ENCODE assay signal across 18 cellular contexts in genomic region chr1:186207401-186208085, GRCh38.
DNase-seq lines count a peak whose midpoint lies in the region; ATAC-seq and TF ChIP-seq lines count a peak whose summit lies in the region.
"Had no signal": no experiment of that assay in that cellular context is flagged by ENCODE, and none has a peak within 500 bp of the region (broad histone marks: within the 10 kb centered on the region; RNA-seq: fewer than 3 reads in every experiment).

No MANE protein-coding gene starts in this region.

- no peak for DNase-seq in SK-N-SH
- DNase-seq in IMR-90, result peak; percentile 25
- peak; percentile 47 for DNase-seq in fibroblast of peridontal ligament (ENCODE audit: extremely low read depth)
- no peak for DNase-seq in sigmoid colon
- DNase-seq in NCI-H1694 (lab: John Stamatoyannopoulos, UW), result no peak
- DNase-seq in Calu3, result no peak
- DNase-seq: CD8-positive, alpha-beta T cell; DMS79; HCEC 1CT; NCI-H1930; NCI-H2171 treated with DMSO at 0.1 percent for 48 hours; NCI-H446 treated with DMSO at 0.1 percent for 48 hours; NCI-H774; RPMI8226; SJCRH30 had no signal

- ATAC-seq in SK-N-SH treated with all-trans-retinoic acid at 6 μM for 48 hours (peak; percentile 33), IMR-90 (ENCODE audit: low read depth) (peak; percentile 16; the same call in 1 of the 2 replicates), HG03571 (IDR thresholded peaks at IDR 0.05; ENCODE audit: unreplicated experiment) (no peak)
- ATAC-seq: CD8-positive, alpha-beta T cell had no signal

- TF ChIP-seq CTCF in SK-N-SH (IDR thresholded peaks at IDR 0.05) (no peak), IMR-90 (conservative IDR thresholded peaks at IDR 0.05; ENCODE audit: low read depth, low read length) (no peak), sigmoid colon (IDR thresholded peaks at IDR 0.05) (no peak), Calu3 (IDR thresholded peaks at IDR 0.05; ENCODE audit: unreplicated experiment) (no peak)

- peak overlapping the region; percentile 50; the same call in 1 of the 2 replicates for H3K4ac ChIP-seq in IMR-90 (ENCODE audit: low read depth, low read length)

- CTCF ChIA-PET in SK-N-SH (lab: Yijun Ruan, JAX), result no interaction called here
- CTCF ChIA-PET in IMR-90 (lab: Yijun Ruan, JAX), result interaction anchor here (1.0 kb wide), 1 partner anchor 97 kb away, joined by 3 read pairs; no protein-coding TSS in a partner anchor
- CTCF ChIA-PET in Calu3 (lab: Charles Lee), result no interaction called here

- no peak overlapping the region for H3K4me3 Mint-ChIP-seq in Calu3 (ENCODE audit: low read depth, unreplicated experiment)
- H3K4me3 Mint-ChIP-seq: CD8-positive, alpha-beta T cell had no signal

- H3K4me3 ChIP-seq in SK-N-SH (ENCODE audit: low read depth in 2 of 2, low read length in 1 of 2) (no peak overlapping the region), IMR-90 (ENCODE audit: insufficient read depth, low read depth, low read length) (no peak overlapping the region), sigmoid colon (no peak overlapping the region)
- H3K4me3 ChIP-seq: SJCRH30 had no signal

- intact Hi-C loops in IMR-90 (cut with micrococcal nuclease), result no loop called here
- intact Hi-C loops in sigmoid colon (cut with DNase I), result no loop called here
- intact Hi-C loops in Calu3 (cut with micrococcal nuclease; ENCODE audit: unreplicated experiment), result no loop called here

- peak overlapping the region in 1 of 2 experiments; percentile 34; a peak in 1 of 4 replicates for H3K27ac ChIP-seq in SK-N-SH (ENCODE audit: low read depth in 2 of 2, low read length in 1 of 2)
- 0 out of 2 replicates have a peak overlapping the region, but pooled peaks have one; percentile 13 for H3K27ac ChIP-seq in IMR-90 (ENCODE audit: insufficient read depth, low read length)
- H3K27ac ChIP-seq in sigmoid colon, result peak overlapping the region in 3 of 4 donors; percentile 3 to 30 (median 7)
- H3K27ac ChIP-seq: 22Rv1, SJCRH30 had no signal

- no peaks in the 10 kb centered on the region for H3K9me3 Mint-ChIP-seq in Calu3 (ENCODE audit: low read depth, unreplicated experiment)
- H3K9me3 Mint-ChIP-seq: CD8-positive, alpha-beta T cell had no signal

- no peak overlapping the region for H3K4me2 ChIP-seq in SK-N-SH
- H3K4me2 ChIP-seq in IMR-90 (ENCODE audit: low read depth, low read length), result no peak overlapping the region

- H2BK15ac ChIP-seq in IMR-90 (ENCODE audit: low read depth, low read length), result peak overlapping the region; percentile 93; the same call in 2 of the 3 replicates

- H2BK5ac ChIP-seq in IMR-90 (ENCODE audit: low read depth, low read length, poor library complexity, severe bottlenecking), result peak overlapping the region; percentile 38

- H3K27ac Mint-ChIP-seq in Calu3 (ENCODE audit: unreplicated experiment), result no peak overlapping the region
- H3K27ac Mint-ChIP-seq: CD8-positive, alpha-beta T cell had no signal

- dilution Hi-C loops in IMR-90 (cut with HindIII; ENCODE audit: low sequenced_read_pairs, unreplicated experiment), result no loop called here

- peak overlapping the region; percentile 60 for H4K91ac ChIP-seq in IMR-90 (ENCODE audit: insufficient read depth, low read depth, low read length)

- no peaks in the 10 kb centered on the region for H3K27me3 Mint-ChIP-seq in Calu3 (ENCODE audit: unreplicated experiment)

- H4K20me1 ChIP-seq in SK-N-SH (ENCODE audit: insufficient read depth) (no peaks in the 10 kb centered on the region), IMR-90 (ENCODE audit: insufficient read depth, low read length) (no peaks in the 10 kb centered on the region)

- H3K9me1 ChIP-seq in IMR-90 (ENCODE audit: insufficient read depth, low read length), result peaks cover 4% of the 10 kb centered on the region; the same call in 1 of the 2 replicates

- no peaks in the 10 kb centered on the region for H3K36me3 ChIP-seq in SK-N-SH (replicated peaks in 1 of 2; ENCODE audit: control insufficient read depth in 1 of 2, insufficient read depth in 2 of 2, low read length in 1 of 2)
- H3K36me3 ChIP-seq in IMR-90 (ENCODE audit: control insufficient read depth, insufficient read depth, low read length), result no peaks in the 10 kb centered on the region
- no peaks in the 10 kb centered on the region for H3K36me3 ChIP-seq in sigmoid colon
- H3K36me3 ChIP-seq: SJCRH30 had no signal

- H3K36me3 Mint-ChIP-seq in Calu3 (ENCODE audit: insufficient read depth, unreplicated experiment), result no peaks in the 10 kb centered on the region
- H3K36me3 Mint-ChIP-seq: CD8-positive, alpha-beta T cell had no signal

- 82% methylated on average over 4 of the region's 4 CpGs for WGBS in SK-N-SH (ENCODE audit: low lambda C conversion rate)
- no CpG with 5 or more reads among the region's 4 CpGs for WGBS in IMR-90 (ENCODE audit: extremely low coverage in 2 of 2, insufficient read length in 1 of 2), 2 experiments
- WGBS in sigmoid colon, 2 donors, result 90 to 93% methylated on average over 4 of the region's 4 CpGs

- no peak overlapping the region for H2AFZ ChIP-seq in SK-N-SH (ENCODE audit: low read depth)
- H2AFZ ChIP-seq in IMR-90 (replicated peaks; ENCODE audit: low read length, poor library complexity), result peak overlapping the region; percentile 56

- H3K9me2 ChIP-seq in SK-N-SH, result no peaks in the 10 kb centered on the region

- peak overlapping the region; percentile 4; the same call in 1 of the 2 replicates for H3K23ac ChIP-seq in IMR-90 (ENCODE audit: low read depth, low read length)

- BruUV-seq in IMR-90 (replicated peaks; lab: Mats Ljungman, UMichigan), result no TSS peak
- BruUV-seq in Calu3 (replicated peaks; lab: Mats Ljungman, UMichigan), result no TSS peak

- peak overlapping the region; percentile 84 for H2AK5ac ChIP-seq in IMR-90 (ENCODE audit: low read depth, low read length)

- H3K79me1 ChIP-seq in IMR-90 (ENCODE audit: low read depth in 1 of 2, low read length in 2 of 2), result no peaks in the 10 kb centered on the region

- H3K9ac ChIP-seq in SK-N-SH (no peak overlapping the region), IMR-90 (ENCODE audit: low read depth, low read length) (no peak overlapping the region)

- in situ Hi-C loops in IMR-90 (cut with MboI; ENCODE audit: low sequenced_read_pairs), result loop anchor here (10.0 kb wide), 1 partner anchor 483 kb away; no protein-coding TSS in a partner anchor

- peaks cover 4% of the 10 kb centered on the region for H3F3A ChIP-seq in SK-N-SH (replicated peaks; ENCODE audit: insufficient read depth)

- H4K8ac ChIP-seq in IMR-90 (ENCODE audit: low read depth in 2 of 2, low read length in 2 of 2), result peak overlapping the region in 1 of 2 experiments; percentile 32; a peak in 2 of 4 replicates

- no peak overlapping the region for H4K5ac ChIP-seq in IMR-90 (ENCODE audit: low read depth, low read length)

- peak overlapping the region; percentile 91 for H2BK20ac ChIP-seq in IMR-90 (ENCODE audit: low read depth, low read length)

- TF ChIP-seq EP300 in SK-N-SH (IDR thresholded peaks at IDR 0.05; ENCODE audit: borderline replicate concordance in 1 of 2, low read depth in 1 of 2, low read length in 1 of 2) (no peak), sigmoid colon (IDR thresholded peaks at IDR 0.05) (no peak)

- TF ChIP-seq RAD21 in SK-N-SH (IDR thresholded peaks at IDR 0.05; ENCODE audit: low read length), result no peak
- TF ChIP-seq RAD21 in IMR-90 (IDR thresholded peaks at IDR 0.05; ENCODE audit: low read length), result no peak

- no peak overlapping the region for H3K18ac ChIP-seq in IMR-90 (ENCODE audit: low read depth, low read length)

- POLR2A ChIA-PET in SK-N-SH (lab: Yijun Ruan, JAX) (no interaction called here), IMR-90 (lab: Charles Lee; ENCODE audit: unreplicated experiment) (no interaction called here)

- no peaks in the 10 kb centered on the region for H3K79me2 ChIP-seq in SK-N-SH (ENCODE audit: insufficient read depth)

- no peaks in the 10 kb centered on the region for H3K9me3 ChIP-seq in SK-N-SH
- no peaks in the 10 kb centered on the region for H3K9me3 ChIP-seq in IMR-90 (ENCODE audit: control insufficient read depth, insufficient read depth, low read length)
- no peaks in the 10 kb centered on the region for H3K9me3 ChIP-seq in sigmoid colon
- H3K9me3 ChIP-seq: SJCRH30 had no signal

- H3K4me1 ChIP-seq in SK-N-SH (ENCODE audit: control insufficient read depth in 1 of 2, insufficient read depth in 2 of 2, low read depth in 1 of 2, low read length in 1 of 2) (peaks cover 0 to 9% of the 10 kb centered on the region in 2 experiments; a peak in 3 of 4 replicates), IMR-90 (ENCODE audit: control insufficient read depth, insufficient read depth, low read length) (peaks cover 7% of the 10 kb centered on the region; the same call in 1 of the 2 replicates), sigmoid colon (peaks cover 0 to 24% (median 11%) of the 10 kb centered on the region in 4 donors)

- no peak overlapping the region for H3K56ac ChIP-seq in IMR-90 (ENCODE audit: extremely low read depth, insufficient read depth, low read length)

- H2AK9ac ChIP-seq in IMR-90 (replicated peaks; ENCODE audit: low read depth, low read length, poor library complexity), result no peak overlapping the region

- peak overlapping the region; percentile 79 for H2BK120ac ChIP-seq in IMR-90 (ENCODE audit: low read depth, low read length)

- no peak for TF ChIP-seq POLR2A in IMR-90 (IDR thresholded peaks at IDR 0.05; ENCODE audit: low read depth, low read length)
- TF ChIP-seq POLR2A in sigmoid colon (IDR thresholded peaks at IDR 0.05), result no peak

- H3K27me3 ChIP-seq in SK-N-SH (ENCODE audit: insufficient read depth), result no peaks in the 10 kb centered on the region
- no peaks in the 10 kb centered on the region for H3K27me3 ChIP-seq in IMR-90 (ENCODE audit: control insufficient read depth, insufficient read depth, low read length)
- no peaks in the 10 kb centered on the region for H3K27me3 ChIP-seq in sigmoid colon
- H3K27me3 ChIP-seq: SJCRH30 had no signal

- peak overlapping the region; percentile 72 for H3K14ac ChIP-seq in IMR-90 (replicated peaks; ENCODE audit: low read depth, low read length)

- no peaks in the 10 kb centered on the region for H3K4me1 Mint-ChIP-seq in Calu3 (ENCODE audit: low read depth, unreplicated experiment)

TF ChIP-seq in SK-N-SH treated with all-trans-retinoic acid at 6 μM for 48 hours, 23 proteins besides CTCF, POLR2A, EP300 and RAD21 (continues in another document):
- TF ChIP-seq ISL1 (CRISPR knock-in tag; IDR thresholded peaks at IDR 0.05) (no peak), OSR1 (CRISPR knock-in tag; IDR thresholded peaks at IDR 0.05) (no peak)

TF ChIP-seq in SK-N-SH, 30 proteins besides CTCF, POLR2A, EP300 and RAD21 (continues in another document):
- TF ChIP-seq SMC3 (IDR thresholded peaks at IDR 0.05; ENCODE audit: low read depth, low read length), result no peak
- no peak for TF ChIP-seq JUND (IDR thresholded peaks at IDR 0.05)
- TF ChIP-seq FOXJ3 (CRISPR knock-in tag; IDR thresholded peaks at IDR 0.05), result no peak
- no peak for TF ChIP-seq RCOR1 (IDR thresholded peaks at IDR 0.05; ENCODE audit: low read length)
- no peak for TF ChIP-seq RFX5 (IDR thresholded peaks at IDR 0.05; ENCODE audit: low read length)

TF ChIP-seq in IMR-90, 13 proteins besides CTCF, POLR2A, EP300 and RAD21:
- no peak for TF ChIP-seq SMC3 (IDR thresholded peaks at IDR 0.05; ENCODE audit: low read depth, low read length)
TF ChIP-seq in IMR-90: peak in this region for 0.

Comparison
In these comparisons a context has a peak if more than half of its experiments do, and no peak if none do; other contexts are left out.
1. DNase-seq: peak in IMR-90 (single experiment) and fibroblast of peridontal ligament (single experiment); none in SK-N-SH (single experiment), sigmoid colon (single experiment), NCI-H1694 (single experiment) and Calu3 (single experiment).